ENCODE assay signal across 15 cellular contexts in the genomic region with DNA sequence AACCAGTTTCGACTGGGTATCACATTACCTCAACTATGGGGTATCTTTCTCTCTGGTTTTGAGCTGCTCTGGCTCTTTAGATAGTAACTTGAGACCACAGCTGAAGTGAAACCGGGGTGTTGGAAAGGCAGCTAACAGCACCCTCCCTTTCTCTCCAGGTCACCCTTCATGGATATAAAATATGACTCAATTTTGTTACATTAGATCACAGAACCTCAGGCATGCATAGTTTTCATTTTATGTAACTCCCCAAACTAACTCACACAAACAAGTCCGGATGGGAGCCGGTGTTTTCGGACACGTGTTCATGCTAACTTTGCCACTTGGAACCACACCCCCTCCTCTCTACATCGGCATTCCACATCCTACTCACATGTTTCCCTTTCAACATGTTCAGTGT.
A peak's percentile ranks its signal among the peaks of the same experiment; 100 is the strongest.
DNase-seq lines count a peak whose midpoint lies in the region; ATAC-seq, FAIRE-seq and TF ChIP-seq lines count a peak whose summit lies in the region.
"Had no signal": no experiment of that assay in that cellular context is flagged by ENCODE, and none has a peak within 500 bp of the region (broad histone marks: within the 10 kb centered on the region; RNA-seq: fewer than 3 reads in every experiment).

No MANE protein-coding gene starts in this region.

- peak; percentile 78 for FAIRE-seq in H1 (lab: Jason Lieb, UNC)

- POLR2A ChIA-PET in H1 (lab: Charles Lee; ENCODE audit: partially characterized antibody) = interaction anchor here (0.6 to 1.1 kb wide), 2 partner anchors 53 to 64 kb away, joined by 3 read pairs; no protein-coding TSS in a partner anchor
- POLR2A ChIA-PET in activated CD4-positive, alpha-beta memory T cell treated with anti-CD3 and anti-CD28 coated beads, Interleukin-2, amount 10 ng/mL, durations not matched to agents 7 days and 5 days (lab: Charles Lee) = no interaction called here

- H4K5ac ChIP-seq in H1 (ENCODE audit: insufficient read length, low read depth, low read length) = no peak overlapping the region

- no peak overlapping the region for H3K9ac ChIP-seq in H1 (replicated peaks in 1 of 4; ENCODE audit: extremely low read depth in 1 of 4, low read depth in 3 of 4, low read length in 3 of 4)

- ATAC-seq in HG03439 (IDR thresholded peaks at IDR 0.05; ENCODE audit: unreplicated experiment) = no peak
- ATAC-seq: CD8-positive, alpha-beta T cell had no signal

- H3K9me3 ChIP-seq in H1 (ENCODE audit: insufficient read depth in 2 of 2, low read depth in 1 of 2, low read length in 1 of 2) = no peaks in the 10 kb centered on the region
- H3K9me3 ChIP-seq: esophagus muscularis mucosa, right atrium auricular region had no signal

- 23% methylated on average over 7 of the region's 7 CpGs; no CpG with 5 or more reads in 1 of the 2 experiments for WGBS in H1 (ENCODE audit: extremely low coverage in 1 of 2, insufficient coverage in 1 of 2, insufficient read length in 1 of 2, insufficient replicate concordance in 2 of 2, low coverage in 1 of 2, low lambda C conversion rate in 2 of 2, missing lambda C conversion rate in 1 of 2), 2 experiments

- H3K23me2 ChIP-seq in H1 (ENCODE audit: low read depth, low read length) = peaks cover 3% of the 10 kb centered on the region

- peak overlapping the region; percentile 73; the same call in 1 of the 2 replicates for H2BK12ac ChIP-seq in H1 (ENCODE audit: low read depth, low read length)

- H4K20me1 ChIP-seq in H1 (replicated peaks in 1 of 2; ENCODE audit: control insufficient read depth in 1 of 2, insufficient read depth in 2 of 2, low read length in 2 of 2) = no peaks in the 10 kb centered on the region

- CTCF ChIA-PET in H1 (lab: Charles Lee; ENCODE audit: partially characterized antibody) = interaction anchor here (0.6 to 3.4 kb wide), 8 partner anchors 9 to 813 kb away, joined by 3 to 10 read pairs (median 3); no protein-coding TSS in a partner anchor
- CTCF ChIA-PET in activated CD4-positive, alpha-beta memory T cell treated with anti-CD3 and anti-CD28 coated beads, Interleukin-2, amount 10 ng/mL, durations not matched to agents 7 days and 5 days (lab: Charles Lee) = no interaction called here

- no peaks in the 10 kb centered on the region for H3K9me3 Mint-ChIP-seq in activated CD4-positive, alpha-beta memory T cell treated with anti-CD3 and anti-CD28 coated beads, Interleukin-2, amount 10 ng/mL, durations not matched to agents 7 days and 5 days
- H3K9me3 Mint-ChIP-seq: T-helper 2 cell treated with Interferon-gamma antibody and Interleukin-4, amounts not matched to agents 5 μg/mL and 100 μg/mL, for 36 hours had no signal

- no peak overlapping the region for H2BK5ac ChIP-seq in H1 (ENCODE audit: low read depth, low read length)

- peak overlapping the region; percentile 25; the same call in 1 of the 2 replicates for H2BK15ac ChIP-seq in H1 (ENCODE audit: low read length)

- no peak for TF ChIP-seq EP300 in H1 (IDR thresholded peaks at IDR 0.05; ENCODE audit: borderline replicate concordance in 1 of 2, low read depth in 2 of 2, low read length in 2 of 2)

- no peak for TF ChIP-seq RAD21 in H1 (IDR thresholded peaks at IDR 0.05 in 1 of 2, conservative IDR thresholded peaks at IDR 0.05 in 1 of 2; ENCODE audit: low read depth in 2 of 2, low read length in 2 of 2)

- peaks cover 2% of the 10 kb centered on the region for H3K36me3 Mint-ChIP-seq in activated CD4-positive, alpha-beta memory T cell treated with anti-CD3 and anti-CD28 coated beads, Interleukin-2, amount 10 ng/mL, durations not matched to agents 7 days and 5 days (ENCODE audit: low read depth)
- H3K36me3 Mint-ChIP-seq: CD8-positive, alpha-beta T cell had no signal

- H3K79me2 ChIP-seq in H1 (ENCODE audit: control insufficient read depth in 1 of 2, insufficient read depth in 2 of 2, low read length in 2 of 2) = no peaks in the 10 kb centered on the region

- no peak overlapping the region for H2AFZ ChIP-seq in H1 (ENCODE audit: low read length)

- no peak overlapping the region for H4K8ac ChIP-seq in H1 (ENCODE audit: extremely low read depth, insufficient read depth, low read length)

- H3K27ac ChIP-seq in H1 (ENCODE audit: low read depth, low read length) = no peak overlapping the region
- H3K27ac ChIP-seq: esophagus muscularis mucosa, right atrium auricular region had no signal

- TF ChIP-seq CTCF in H1 (IDR thresholded peaks at IDR 0.05; ENCODE audit: control extremely low read depth in 1 of 3, insufficient read depth in 1 of 3, low read depth in 1 of 3, low read length in 3 of 3) = no peak

- peaks cover 31 to 53% (median 46%) of the 10 kb centered on the region in 4 experiments for H3K27me3 ChIP-seq in H1 (replicated peaks in 1 of 4; ENCODE audit: control insufficient read depth in 3 of 4, extremely low read depth in 1 of 4, insufficient read depth in 3 of 4, low read length in 3 of 4)

- H3K4ac ChIP-seq in H1 (replicated peaks; ENCODE audit: insufficient read length, low read depth, low read length) = no peak overlapping the region

- H3K79me1 ChIP-seq in H1 (ENCODE audit: low read depth, low read length) = no peaks in the 10 kb centered on the region

- H2AK5ac ChIP-seq in H1 (ENCODE audit: low read depth, low read length) = no peak overlapping the region; the same call in 1 of the 2 replicates

- peak; percentile 30 for DNase-seq in GM03348 (ENCODE audit: low spot score)
- peak; percentile 54 for DNase-seq in M059J (ENCODE audit: low read depth)
- no peak for DNase-seq in H1 (ENCODE audit: low read depth in 1 of 2, low spot score in 2 of 2)
- DNase-seq in non-pigmented ciliary epithelial cell (ENCODE audit: low read depth) = peak; percentile 11
- no peak for DNase-seq in activated CD4-positive, alpha-beta memory T cell treated with anti-CD3 and anti-CD28 coated beads, Interleukin-2, amount 10 ng/mL, durations not matched to agents 7 days and 5 days
- DNase-seq in activated effector memory CD4-positive, alpha-beta T cell treated with Interleukin-2 at 50 U/mL for 16 hours = no peak
- no peak for DNase-seq in NCI-H82 (lab: John Stamatoyannopoulos, UW)
- DNase-seq: activated CD4-positive, alpha-beta T cell treated with anti-CD3 and anti-CD28 coated beads, Interleukin-2, amount 50 U/mL, for 48 hours; CD8-positive, alpha-beta T cell; islet precursor cell; NCI-H510A had no signal

- H3K4me3 ChIP-seq in H1 (ENCODE audit: extremely low read depth in 1 of 4, insufficient read depth in 2 of 4, low read depth in 3 of 4, low read length in 4 of 4) = peak overlapping the region; percentile 0 to 46 (median 9); a peak in 4 of 8 replicates
- H3K4me3 ChIP-seq: esophagus muscularis mucosa, right atrium auricular region had no signal

- peaks cover 4 to 15% (median 7%) of the 10 kb centered on the region in 4 experiments for H3K4me1 ChIP-seq in H1 (replicated peaks in 1 of 4; ENCODE audit: control insufficient read depth in 3 of 4, insufficient read depth in 4 of 4, low read length in 3 of 4)

- H3K14ac ChIP-seq in H1 (ENCODE audit: insufficient read length) = no peak overlapping the region

- no peak for TF ChIP-seq POLR2A in H1 (IDR thresholded peaks at IDR 0.05; ENCODE audit: control extremely low read depth in 1 of 2, low read depth in 2 of 2, low read length in 2 of 2)

- H4K91ac ChIP-seq in H1 (replicated peaks; ENCODE audit: insufficient read length, low read length) = peak overlapping the region; percentile 11

- H2BK20ac ChIP-seq in H1 (ENCODE audit: low read length) = no peak overlapping the region

- H3K4me2 ChIP-seq in H1 (ENCODE audit: insufficient read depth in 1 of 2, low read depth in 2 of 2, low read length in 2 of 2) = peak overlapping the region; percentile 59

- peaks cover 1% of the 10 kb centered on the region for H3K4me1 Mint-ChIP-seq in activated CD4-positive, alpha-beta memory T cell treated with anti-CD3 and anti-CD28 coated beads, Interleukin-2, amount 10 ng/mL, durations not matched to agents 7 days and 5 days

- no peak overlapping the region for H2BK120ac ChIP-seq in H1 (replicated peaks; ENCODE audit: low read depth, low read length)

- no peak overlapping the region for H3K27ac Mint-ChIP-seq in activated CD4-positive, alpha-beta memory T cell treated with anti-CD3 and anti-CD28 coated beads, Interleukin-2, amount 10 ng/mL, durations not matched to agents 7 days and 5 days
- H3K27ac Mint-ChIP-seq: CD8-positive, alpha-beta T cell; T-helper 2 cell treated with Interferon-gamma antibody and Interleukin-4, amounts not matched to agents 5 μg/mL and 100 μg/mL, for 36 hours had no signal

- no peaks in the 10 kb centered on the region for H3K36me3 ChIP-seq in H1 (ENCODE audit: control insufficient read depth in 2 of 4, insufficient read depth in 4 of 4, low read length in 3 of 4)
- H3K36me3 ChIP-seq: esophagus muscularis mucosa, right atrium auricular region had no signal

- H3K4me3 Mint-ChIP-seq in activated CD4-positive, alpha-beta memory T cell treated with anti-CD3 and anti-CD28 coated beads, Interleukin-2, amount 10 ng/mL, durations not matched to agents 7 days and 5 days = no peak overlapping the region
- H3K4me3 Mint-ChIP-seq: CD8-positive, alpha-beta T cell; T-helper 2 cell treated with Interferon-gamma antibody and Interleukin-4, amounts not matched to agents 5 μg/mL and 100 μg/mL, for 36 hours had no signal

- H3K27me3 Mint-ChIP-seq in activated CD4-positive, alpha-beta memory T cell treated with anti-CD3 and anti-CD28 coated beads, Interleukin-2, amount 10 ng/mL, durations not matched to agents 7 days and 5 days = peaks cover 15% of the 10 kb centered on the region

- H3K18ac ChIP-seq in H1 (ENCODE audit: extremely low read depth, low read length) = peak overlapping the region; percentile 3; the same call in 1 of the 2 replicates

- H3K23ac ChIP-seq in H1 (ENCODE audit: insufficient read length) = no peak overlapping the region

- H3K56ac ChIP-seq in H1 (replicated peaks; ENCODE audit: insufficient read length, low read depth, low read length) = no peak overlapping the region

TF ChIP-seq in H1, 55 proteins besides CTCF, POLR2A, EP300 and RAD21:
- TF ChIP-seq, protein P1, sequence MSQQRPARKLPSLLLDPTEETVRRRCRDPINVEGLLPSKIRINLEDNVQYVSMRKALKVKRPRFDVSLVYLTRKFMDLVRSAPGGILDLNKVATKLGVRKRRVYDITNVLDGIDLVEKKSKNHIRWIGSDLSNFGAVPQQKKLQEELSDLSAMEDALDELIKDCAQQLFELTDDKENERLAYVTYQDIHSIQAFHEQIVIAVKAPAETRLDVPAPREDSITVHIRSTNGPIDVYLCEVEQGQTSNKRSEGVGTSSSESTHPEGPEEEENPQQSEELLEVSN (IDR thresholded peaks at IDR 0.05) = peak; percentile 32; the same call in 1 of the 2 replicates
- no peak for TF ChIP-seq ZNF274 (IDR thresholded peaks at IDR 0.05; ENCODE audit: borderline replicate concordance, extremely low read depth, low read length)
- TF ChIP-seq, protein P2, sequence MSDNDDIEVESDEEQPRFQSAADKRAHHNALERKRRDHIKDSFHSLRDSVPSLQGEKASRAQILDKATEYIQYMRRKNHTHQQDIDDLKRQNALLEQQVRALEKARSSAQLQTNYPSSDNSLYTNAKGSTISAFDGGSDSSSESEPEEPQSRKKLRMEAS (IDR thresholded peaks at IDR 0.05) = peak; percentile 65; the same call in 1 of the 2 replicates
- TF ChIP-seq CREB1 (IDR thresholded peaks at IDR 0.05) = no peak
- no peak for TF ChIP-seq MAFK (IDR thresholded peaks at IDR 0.05; ENCODE audit: low read depth, low read length)

Comparison
In these comparisons a context has a peak if more than half of its experiments do, and no peak if none do; other contexts are left out.
1. DNase-seq: peak in GM03348 (single experiment), M059J (single experiment) and non-pigmented ciliary epithelial cell (single experiment); none in H1 (0 of 2), activated CD4-positive, alpha-beta memory T cell treated with anti-CD3 and anti-CD28 coated beads, Interleukin-2, amount 10 ng/mL, durations not matched to agents 7 days and 5 days (single experiment), activated effector memory CD4-positive, alpha-beta T cell treated with Interleukin-2 at 50 U/mL for 16 hours (single experiment) and NCI-H82 (single experiment).